ENCODE assay signal across 23 cellular contexts in genomic region chr5:66134407-66134843, GRCh38. TPM values are rescaled to one million over a fixed set of nuclear protein-coding genes. Genes with fewer than 3 reads are reported as not detected.
DNase-seq lines count a peak whose midpoint lies in the region; ATAC-seq, FAIRE-seq and TF ChIP-seq lines count a peak whose summit lies in the region.
"Had no signal": no experiment of that assay in that cellular context is flagged by ENCODE, and none has a peak within 500 bp of the region (broad histone marks: within the 10 kb centered on the region; RNA-seq: fewer than 3 reads in every experiment).

No MANE protein-coding gene starts in this region.

- peaks cover 3% of the 10 kb centered on the region; the same call in 1 of the 2 replicates for H3K4me1 Mint-ChIP-seq in WTC11

- ATAC-seq in mucosa of descending colon: peak; percentile 81
- no peak for ATAC-seq in WTC11
- ATAC-seq: activated naive CD8-positive, alpha-beta T cell treated with anti-CD3 and anti-CD28 coated beads, Interleukin-2, amount 50 U/mL, for 24 hours; PC-3 had no signal

- CTCF ChIA-PET in WTC11 (lab: Charles Lee): no interaction called here

- no peak for TF ChIP-seq POLR2A in GM12892 (IDR thresholded peaks at IDR 0.05; ENCODE audit: low read depth, low read length)

- H3K4me3 ChIP-seq in fibroblast of pulmonary artery (replicated peaks; ENCODE audit: low read depth, low read length) (no peak overlapping the region), mucosa of descending colon (no peak overlapping the region)
- H3K4me3 ChIP-seq: stomach had no signal

- H3K4me1 ChIP-seq in mucosa of descending colon (ENCODE audit: low read depth): no peaks in the 10 kb centered on the region
- H3K4me1 ChIP-seq: Caco-2 had no signal

- H3K4me3 Mint-ChIP-seq in WTC11: no peak overlapping the region
- H3K4me3 Mint-ChIP-seq: activated naive CD8-positive, alpha-beta T cell treated with anti-CD3 and anti-CD28 coated beads, Interleukin-2, amount 50 U/mL, for 24 hours; B cell; dendritic cell treated with granulocyte-macrophage colony-stimulating factor and Interleukin-4, amounts not matched to agents 40 ng/mL and 50 ng/mL, for 4 days; T-helper 1 cell treated with Interleukin-12 subunit alpha and Interleukin-12 subunit beta and Interleukin-4 antibody, amounts not matched to agents 30 μg/mL and 1 μg/mL, for 36 hours; type B pancreatic cell had no signal

- TF ChIP-seq CTCF in fibroblast of pulmonary artery (IDR thresholded peaks at IDR 0.05; ENCODE audit: low read length, missing control alignments) (no peak), mucosa of descending colon (IDR thresholded peaks at IDR 0.05) (no peak), WTC11 (IDR thresholded peaks at IDR 0.05) (no peak)

- no peaks in the 10 kb centered on the region for H3K36me3 Mint-ChIP-seq in WTC11
- H3K36me3 Mint-ChIP-seq: type B pancreatic cell had no signal

- intact Hi-C loops in mucosa of descending colon (cut with DNase I, micrococcal nuclease): no loop called here

- peak; percentile 60 for FAIRE-seq in GM12892 (lab: Jason Lieb, UNC)

- H3K9me3 Mint-ChIP-seq in WTC11: peaks cover 5% of the 10 kb centered on the region; the same call in 1 of the 2 replicates
- H3K9me3 Mint-ChIP-seq: dendritic cell treated with granulocyte-macrophage colony-stimulating factor and Interleukin-4, amounts not matched to agents 40 ng/mL and 50 ng/mL, for 4 days; type B pancreatic cell had no signal

- no peaks in the 10 kb centered on the region; the same call in 1 of the 2 replicates for H3K27me3 Mint-ChIP-seq in WTC11 (ENCODE audit: low read depth)
- H3K27me3 Mint-ChIP-seq: activated naive CD8-positive, alpha-beta T cell treated with anti-CD3 and anti-CD28 coated beads, Interleukin-2, amount 50 U/mL, for 24 hours; B cell; dendritic cell treated with granulocyte-macrophage colony-stimulating factor and Interleukin-4, amounts not matched to agents 40 ng/mL and 50 ng/mL, for 4 days; progenitor cell of endocrine pancreas had no signal

- POLR2A ChIA-PET in WTC11 (lab: Charles Lee): no interaction called here

- no peaks in the 10 kb centered on the region for H3K9me3 ChIP-seq in mucosa of descending colon
- H3K9me3 ChIP-seq: Caco-2, stomach had no signal

- DNase-seq in GM12892 (ENCODE audit: insufficient read length): no peak
- peak; percentile 63 for DNase-seq in NCI-H2029 (lab: John Stamatoyannopoulos, UW)
- DNase-seq in fibroblast of pulmonary artery (ENCODE audit: low read depth): peak; percentile 23
- peak in 1 of 3 donors; percentile 4 for DNase-seq in mucosa of descending colon
- no peak for DNase-seq in GOT3 (lab: John Stamatoyannopoulos, UW)
- DNase-seq in WTC11 (ENCODE audit: low spot score): no peak
- no peak for DNase-seq in hepatic stellate cell (ENCODE audit: low spot score)
- DNase-seq: activated CD8-positive, alpha-beta memory T cell treated with anti-CD3 and anti-CD28 coated beads, Interleukin-2, amount 50 U/mL, for 48 hours; activated effector memory CD4-positive, alpha-beta T cell treated with Interleukin-2 at 50 U/mL for 16 hours; activated naive CD8-positive, alpha-beta T cell treated with anti-CD3 and anti-CD28 coated beads, Interleukin-2, amount 50 U/mL, for 24 hours; Caco-2; foreskin melanocyte; midbrain; NCI-H1694 treated with DMSO at 0.1 percent for 48 hours; NCI-H345; PC-3; SIG-M5; stomach had no signal

- no peaks in the 10 kb centered on the region for H3K36me3 ChIP-seq in mucosa of descending colon (ENCODE audit: low read depth)
- H3K36me3 ChIP-seq: stomach had no signal

- H3K27ac Mint-ChIP-seq in WTC11: no peak overlapping the region
- H3K27ac Mint-ChIP-seq: activated naive CD8-positive, alpha-beta T cell treated with anti-CD3 and anti-CD28 coated beads, Interleukin-2, amount 50 U/mL, for 24 hours; B cell; dendritic cell treated with granulocyte-macrophage colony-stimulating factor and Interleukin-4, amounts not matched to agents 40 ng/mL and 50 ng/mL, for 4 days; progenitor cell of endocrine pancreas; T-helper 1 cell treated with Interleukin-12 subunit alpha and Interleukin-12 subunit beta and Interleukin-4 antibody, amounts not matched to agents 30 μg/mL and 1 μg/mL, for 36 hours; type B pancreatic cell had no signal

TF ChIP-seq in WTC11, 78 proteins besides CTCF, POLR2A, EP300 and RAD21:
- TF ChIP-seq ZNF121 (CRISPR knock-in tag; IDR thresholded peaks at IDR 0.05) (no peak), PRRX2 (CRISPR knock-in tag; IDR thresholded peaks at IDR 0.05) (no peak)

RNA-seq across cellular contexts. Expression of gene SREK1, which starts 9.7 kb away (rescaled TPM):
- 60.0 TPM for polyA plus RNA-seq in GM12892 (2012; ENCODE audit: missing spikeins)
- total RNA-seq in mucosa of descending colon: 10 to 100 TPM; 55.7 to 67.8 (median 66.5) TPM
- 34.2 to 38.4 TPM (median 34.6 TPM) in 3 replicates for total RNA-seq in WTC11 (2021)

Comparison
In these comparisons a context has a peak if more than half of its experiments do, and no peak if none do; other contexts are left out.
1. DNase-seq: peak in NCI-H2029 (single experiment) and fibroblast of pulmonary artery (single experiment); none in GM12892 (single experiment), GOT3 (single experiment), WTC11 (single experiment) and hepatic stellate cell (single experiment).